ENCODE assay signal across 8 cellular contexts in the genomic region with DNA sequence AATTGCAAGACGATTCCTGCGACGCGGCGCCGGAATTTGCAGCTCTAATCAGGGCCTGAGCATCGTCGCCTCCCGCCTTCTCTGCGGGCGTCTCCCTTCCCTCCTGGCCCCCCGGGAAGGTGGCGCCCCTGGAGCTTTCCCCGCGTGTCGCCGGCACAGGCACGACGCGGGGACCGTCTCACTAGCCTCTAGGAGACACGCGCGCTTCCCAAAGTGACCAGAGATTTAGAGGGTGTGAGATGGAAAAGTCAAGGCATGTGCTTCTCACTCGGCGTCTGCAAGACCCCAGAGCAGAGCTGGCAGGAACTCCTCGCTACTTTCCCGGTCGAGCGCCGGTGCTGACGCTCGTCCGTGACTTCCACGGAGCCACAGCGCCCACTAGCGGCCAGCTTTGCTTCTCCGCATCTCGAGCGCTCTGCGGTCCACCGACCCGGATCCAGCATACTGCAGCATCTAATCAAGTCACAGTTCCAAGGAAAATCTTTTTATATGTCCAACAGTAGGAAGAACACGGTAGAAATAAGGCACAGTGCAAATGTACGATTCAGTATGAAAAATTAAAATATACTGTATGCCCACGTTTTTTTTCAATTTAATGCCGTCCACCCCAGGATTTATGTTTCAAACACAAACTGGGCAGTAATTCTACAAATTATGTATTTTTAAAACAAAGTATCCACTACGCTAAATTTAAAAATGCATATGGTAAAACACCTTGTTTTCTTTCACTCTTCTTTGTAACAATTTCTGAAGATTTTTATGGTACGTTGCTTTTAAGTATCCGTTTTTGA. TPM values are rescaled to one million over a fixed set of nuclear protein-coding genes. Genes with fewer than 3 reads are reported as not detected.
DNase-seq lines count a peak whose midpoint lies in the region; ATAC-seq and TF ChIP-seq lines count a peak whose summit lies in the region.

No MANE protein-coding gene starts in this region.

- H3K9me3 ChIP-seq in neural progenitor cell (ENCODE audit: low read depth) (no peaks in the 10 kb centered on the region), stomach smooth muscle (ENCODE audit: control insufficient read depth in 2 of 2, low read length in 2 of 2) (no peaks in the 10 kb centered on the region)

- DNase-seq in DMS53 treated with DMSO at 0.1 percent for 48 hours (lab: John Stamatoyannopoulos, UW; ENCODE audit: unreplicated experiment) (peak; percentile 27), SHP77 (lab: John Stamatoyannopoulos, UW) (peak; percentile 82 to 89), activated gamma-delta T cell (lab: John Stamatoyannopoulos, UW) (peak; percentile 65), fibroblast of villous mesenchyme (ENCODE audit: low read depth) (peak; percentile 86), neural progenitor cell (ENCODE audit: low spot score) (peak; percentile 98)

- H3K4me1 ChIP-seq in KMS-11 (ENCODE audit: low read depth, poor library complexity, severe bottlenecking), result no peaks in the 10 kb centered on the region
- H3K4me1 ChIP-seq in neural progenitor cell, result peaks cover 20% of the 10 kb centered on the region
- peaks cover 2% of the 10 kb centered on the region for H3K4me1 ChIP-seq in stomach smooth muscle (ENCODE audit: control insufficient read depth, insufficient read depth, low read length)

- H3K79me2 ChIP-seq in KMS-11 (ENCODE audit: insufficient read depth, low read depth), result no peaks in the 10 kb centered on the region
- H3K79me2 ChIP-seq in neural progenitor cell (ENCODE audit: low read depth), result peaks cover 55% of the 10 kb centered on the region

- H2AFZ ChIP-seq in KMS-11 (ENCODE audit: low read depth) (peak overlapping the region; percentile 82), neural progenitor cell (replicated peaks) (no peak overlapping the region)

- H3F3A ChIP-seq in neural progenitor cell (ENCODE audit: low read depth), result peaks cover 66% of the 10 kb centered on the region

- peak overlapping the region; percentile 24 for H3K27ac Mint-ChIP-seq in neural progenitor cell

- H3K36me3 Mint-ChIP-seq in neural progenitor cell, result peaks cover 22% of the 10 kb centered on the region

- ATAC-seq in GM21619 (IDR thresholded peaks at IDR 0.05; ENCODE audit: unreplicated experiment), result peak; percentile 39

- TF ChIP-seq CTCF in KMS-11 (conservative IDR thresholded peaks at IDR 0.05; ENCODE audit: low read depth, low read length), result peak; percentile 76
- peak; percentile 98 for TF ChIP-seq CTCF in fibroblast of villous mesenchyme (IDR thresholded peaks at IDR 0.05; ENCODE audit: insufficient read depth, low read depth, low read length)
- peak; percentile 97 for TF ChIP-seq CTCF in neural progenitor cell (IDR thresholded peaks at IDR 0.05)

- H3K9ac ChIP-seq in KMS-11, result peak overlapping the region; percentile 46; the same call in 1 of the 2 replicates
- H3K9ac ChIP-seq in neural progenitor cell, result no peak overlapping the region
- H3K9ac ChIP-seq in stomach smooth muscle (ENCODE audit: low read length in 2 of 2), result peak overlapping the region in 1 of 2 donors; percentile 26

- H3K4me3 ChIP-seq in KMS-11 (IDR thresholded peaks at IDR 0.05; ENCODE audit: insufficient read depth, low read depth, low read length), result no peak overlapping the region
- H3K4me3 ChIP-seq in fibroblast of villous mesenchyme (ENCODE audit: low read depth, low read length), result peak overlapping the region; percentile 77
- peak overlapping the region; percentile 71 for H3K4me3 ChIP-seq in neural progenitor cell
- peak overlapping the region; percentile 45 to 87 for H3K4me3 ChIP-seq in stomach smooth muscle (ENCODE audit: low read length in 2 of 2)

- no peaks in the 10 kb centered on the region for H3K9me3 Mint-ChIP-seq in neural progenitor cell

- H3K36me3 ChIP-seq in KMS-11 (ENCODE audit: insufficient read depth), result no peaks in the 10 kb centered on the region
- peaks cover 7% of the 10 kb centered on the region for H3K36me3 ChIP-seq in neural progenitor cell
- H3K36me3 ChIP-seq in stomach smooth muscle (ENCODE audit: control insufficient read depth in 2 of 2, insufficient read depth in 2 of 2, low read length in 2 of 2), result peaks cover 0 to 5% of the 10 kb centered on the region in 2 donors

- H3K27me3 Mint-ChIP-seq in neural progenitor cell (ENCODE audit: insufficient read depth, low read depth), result peaks cover 6% of the 10 kb centered on the region

- H3K27me3 ChIP-seq in KMS-11 (ENCODE audit: insufficient read depth, low read depth) (no peaks in the 10 kb centered on the region), neural progenitor cell (no peaks in the 10 kb centered on the region), stomach smooth muscle (ENCODE audit: control insufficient read depth in 1 of 2, insufficient read depth in 2 of 2, low read length in 2 of 2) (no peaks in the 10 kb centered on the region)

- H3K4me1 Mint-ChIP-seq in neural progenitor cell, result peaks cover 14% of the 10 kb centered on the region

- peak overlapping the region; percentile 44; the same call in 1 of the 2 replicates for H3K27ac ChIP-seq in KMS-11
- no peak overlapping the region for H3K27ac ChIP-seq in neural progenitor cell
- peak overlapping the region; percentile 47 for H3K27ac ChIP-seq in stomach smooth muscle (ENCODE audit: low read length)

- H3K4me2 ChIP-seq in KMS-11 (0 out of 2 replicates have a peak overlapping the region, but pooled peaks have one; percentile 36), neural progenitor cell (peak overlapping the region; percentile 80)

- peak overlapping the region; percentile 93 for H3K4me3 Mint-ChIP-seq in neural progenitor cell

- H4K20me1 ChIP-seq in KMS-11 (ENCODE audit: insufficient read depth) (no peaks in the 10 kb centered on the region), neural progenitor cell (ENCODE audit: low read depth) (peaks cover 71% of the 10 kb centered on the region)

RNA-seq across cellular contexts. Expression of a gene that starts 1.0 kb away (rescaled TPM):
- 7.4 and 10.8 TPM in 2 replicates for total RNA-seq in fibroblast of villous mesenchyme
- total RNA-seq in neural progenitor cell (ENCODE audit: low replicate concordance), result 88.7 and 101 TPM in 2 replicates

RNA-seq across cellular contexts. Expression of a gene that starts 31.5 kb away (rescaled TPM):
- 44.1 and 51.0 TPM in 2 replicates for total RNA-seq in fibroblast of villous mesenchyme
- 371 and 467 TPM in 2 replicates for total RNA-seq in neural progenitor cell (ENCODE audit: low replicate concordance)

Comparison
In these comparisons a context has a peak if more than half of its experiments do, and no peak if none do; other contexts are left out.
1. DNase-seq: peak in every context shown above with its lines; median percentile 98 in neural progenitor cell; 86 in fibroblast of villous mesenchyme; 86 in SHP77; 65 in activated gamma-delta T cell; 27 in DMS53 treated with DMSO at 0.1 percent for 48 hours.